ENCODE assay signal across 8 cellular contexts in the genomic region with DNA sequence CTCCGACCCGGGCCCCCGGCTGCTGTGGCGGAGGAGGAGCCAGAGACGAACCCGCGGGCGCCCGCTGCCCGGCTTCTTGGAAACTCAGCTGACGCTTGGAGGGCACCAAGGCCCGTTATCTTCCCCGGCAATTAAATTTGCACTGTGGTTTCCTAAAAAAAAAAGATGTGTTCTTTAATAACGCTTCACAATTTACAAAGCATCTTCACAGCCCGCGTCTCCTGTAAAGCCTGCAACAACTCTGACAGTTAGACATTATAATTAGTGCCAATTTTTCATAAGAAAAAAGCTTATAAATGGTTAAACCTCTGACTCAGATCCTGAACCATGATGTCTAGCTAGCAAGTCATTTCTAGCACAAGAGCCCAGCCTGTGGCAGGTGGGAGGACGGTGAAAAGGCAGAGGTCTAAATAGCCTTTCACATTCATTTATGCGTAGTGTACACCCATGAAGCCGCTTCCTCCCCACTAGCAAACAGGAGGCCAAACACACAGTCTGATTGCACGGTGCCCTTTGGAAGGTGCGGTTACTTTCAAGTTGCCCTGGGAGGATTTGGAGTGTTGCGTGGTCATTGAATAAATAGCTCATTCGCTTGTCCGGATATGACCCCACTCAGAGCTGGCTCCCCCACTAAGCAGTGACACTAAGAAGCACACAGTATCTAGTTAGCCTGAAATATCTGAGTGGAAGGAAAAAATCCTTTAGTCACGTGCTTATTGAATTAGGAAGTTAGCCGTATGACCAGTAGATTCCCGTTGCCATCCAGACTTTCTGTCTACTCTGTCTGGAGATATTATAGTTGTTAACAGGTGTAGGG. TPM values are rescaled to one million over a fixed set of nuclear protein-coding genes. Genes with fewer than 3 reads are reported as not detected.
A peak's percentile ranks its signal among the peaks of the same experiment; 100 is the strongest.
DNase-seq lines count a peak whose midpoint lies in the region; ATAC-seq and TF ChIP-seq lines count a peak whose summit lies in the region.

No MANE protein-coding gene starts in this region.

- no peak for TF ChIP-seq CTCF in lung (IDR thresholded peaks at IDR 0.05; ENCODE audit: control extremely low read depth, extremely low read depth)

- CTCF ChIA-PET in activated CD4-positive, alpha-beta T cell treated with anti-CD3 and anti-CD28 coated beads for 36 hours (lab: Charles Lee) = interaction anchor here (0.6 to 2.2 kb wide), 7 partner anchors 11 to 751 kb away, joined by 3 to 6 read pairs (median 3); no protein-coding TSS in a partner anchor

- intact Hi-C loops in activated CD4-positive, alpha-beta T cell treated with anti-CD3 and anti-CD28 coated beads for 36 hours (cut with DNase I, micrococcal nuclease) = loop anchor here (1.0 to 10.0 kb wide), 8 partner anchors 251 to 1611 kb away; a partner anchor contains a TSS

- no peaks in the 10 kb centered on the region for H3K36me3 Mint-ChIP-seq in activated CD4-positive, alpha-beta T cell treated with anti-CD3 and anti-CD28 coated beads for 36 hours (ENCODE audit: low read depth)

- no peaks in the 10 kb centered on the region for H3K9me3 Mint-ChIP-seq in activated CD4-positive, alpha-beta T cell treated with anti-CD3 and anti-CD28 coated beads for 36 hours (ENCODE audit: low read depth)

- ATAC-seq in HG02623 (IDR thresholded peaks at IDR 0.05; ENCODE audit: unreplicated experiment) = peak; percentile 40
- ATAC-seq in activated CD4-positive, alpha-beta T cell treated with anti-CD3 and anti-CD28 coated beads for 36 hours = peak; percentile 76
- ATAC-seq in lung (ENCODE audit: insufficient read depth, low FRiP score) = peak; percentile 12

- no peaks in the 10 kb centered on the region for H3K27me3 Mint-ChIP-seq in activated CD4-positive, alpha-beta T cell treated with anti-CD3 and anti-CD28 coated beads for 36 hours

- H3K4me3 Mint-ChIP-seq in activated CD4-positive, alpha-beta T cell treated with anti-CD3 and anti-CD28 coated beads for 36 hours = peak overlapping the region; percentile 77

- peak overlapping the region; percentile 99 to 100 for H3K27ac ChIP-seq in lung (ENCODE audit: low read depth in 1 of 2, low read length in 1 of 2)

- POLR2A ChIA-PET in activated CD4-positive, alpha-beta T cell treated with anti-CD3 and anti-CD28 coated beads for 36 hours (lab: Charles Lee) = interaction anchor here (0.6 to 0.7 kb wide), 4 partner anchors 10 to 1167 kb away, joined by 3 to 7 read pairs (median 4); no protein-coding TSS in a partner anchor

- H3K36me3 ChIP-seq in lung (ENCODE audit: control insufficient read depth in 2 of 2, insufficient read depth in 2 of 2, low read length in 2 of 2) = no peaks in the 10 kb centered on the region

- peak; percentile 43 for DNase-seq in DMS79 treated with DMSO at 0.1 percent for 48 hours (lab: John Stamatoyannopoulos, UW)
- DNase-seq in DMS79 (lab: John Stamatoyannopoulos, UW) = no peak
- peak; percentile 40 for DNase-seq in NCI-H146 treated with DMSO at 0.1 percent for 48 hours (lab: John Stamatoyannopoulos, UW; ENCODE audit: unreplicated experiment)
- peak; percentile 78 for DNase-seq in activated CD4-positive, alpha-beta T cell treated with anti-CD3 and anti-CD28 coated beads for 36 hours
- DNase-seq in dermis blood vessel endothelial cell = peak; percentile 62
- DNase-seq in lung (ENCODE audit: low spot score) = peak; percentile 44
- DNase-seq in stimulated activated CD8-positive, alpha-beta memory T cell treated with anti-CD3 and anti-CD28 coated beads, Interleukin-15, amount 100 ng/mL, for 1 hour (ENCODE audit: low read depth) = peak; percentile 14

- no peaks in the 10 kb centered on the region for H3K27me3 ChIP-seq in lung (ENCODE audit: control insufficient read depth, insufficient read depth)

- peaks cover 0 to 1% of the 10 kb centered on the region in 2 donors for H3K4me1 ChIP-seq in lung (ENCODE audit: control insufficient read depth in 2 of 2, insufficient read depth in 2 of 2, low read length in 2 of 2)

- H3K4me1 Mint-ChIP-seq in activated CD4-positive, alpha-beta T cell treated with anti-CD3 and anti-CD28 coated beads for 36 hours = peaks cover 32% of the 10 kb centered on the region

- no peaks in the 10 kb centered on the region for H3K9me3 ChIP-seq in lung (ENCODE audit: control insufficient read depth in 2 of 2, insufficient read depth in 1 of 2, low read length in 1 of 2)

- H3K27ac Mint-ChIP-seq in activated CD4-positive, alpha-beta T cell treated with anti-CD3 and anti-CD28 coated beads for 36 hours = peak overlapping the region; percentile 95

- peak overlapping the region; percentile 89 for H3K4me3 ChIP-seq in lung

- 0 to 1% methylated on average over 27 of the region's 27 CpGs for WGBS in lung, 2 donors

RNA-seq across cellular contexts. Expression of a gene that starts 0.5 kb away (rescaled TPM):
- total RNA-seq in activated CD4-positive, alpha-beta T cell treated with anti-CD3 and anti-CD28 coated beads for 36 hours = 1 to 10 TPM; 7.6 to 8.0 TPM
- total RNA-seq in dermis blood vessel endothelial cell = 15.7 and 17.9 TPM in 2 replicates
- 10 to 100 TPM; 13.3 to 17.3 TPM for total RNA-seq in lung
- polyA plus RNA-seq in lung = 1 to 10 TPM; 3.2 to 8.9 TPM

Comparison
In these comparisons a context has a peak if more than half of its experiments do, and no peak if none do; other contexts are left out.
1. ATAC-seq: peak in every context shown above with its lines; median percentile 76 in activated CD4-positive, alpha-beta T cell treated with anti-CD3 and anti-CD28 coated beads for 36 hours; 40 in HG02623; 12 in lung.